In genomic region chr1:77430966-77431735, GRCh38 we compare ENCODE assay signal across 16 cellular contexts.
A peak's percentile ranks its signal among the peaks of the same experiment; 100 is the strongest.
DNase-seq lines count a peak whose midpoint lies in the region; ATAC-seq and TF ChIP-seq lines count a peak whose summit lies in the region.
"Had no signal": no experiment of that assay in that cellular context is flagged by ENCODE, and none has a peak within 500 bp of the region (broad histone marks: within the 10 kb centered on the region; RNA-seq: fewer than 3 reads in every experiment).

No MANE protein-coding gene starts in this region.

- DNase-seq in A172 (ENCODE audit: low spot score) (peak; percentile 14), EH (ENCODE audit: low read depth) (peak; percentile 49), SKM-1 treated with dmso at 0.1 percent for 144 hours (lab: John Stamatoyannopoulos, UW; ENCODE audit: unreplicated experiment) (peak; percentile 47), right cardiac atrium (no peak), HCEC 1CT (no peak), testis (no peak), dermis blood vessel endothelial cell (no peak)
- DNase-seq: activated CD4-positive, alpha-beta memory T cell treated with anti-CD3 and anti-CD28 coated beads, Interleukin-2, amount 10 ng/mL, durations not matched to agents 7 days and 5 days; activated naive CD4-positive, alpha-beta T cell treated with Interleukin-2 at 50 U/mL for 16 hours; EL; GM23248; NCI-H2171 treated with DMSO at 0.1 percent for 48 hours; stimulated activated CD4-positive, alpha-beta T cell treated with anti-CD3 and anti-CD28 coated beads, Interleukin-4, amount 100 ng/mL, for 24 hours; stimulated activated naive B cell treated with anti-CD40 and anti-IgM and Interleukin-4, amounts not matched to agents 10 μg/mL and 1 μg/mL and 100 μg/mL, for 72 hours had no signal

- H3K27me3 ChIP-seq in right cardiac atrium (ENCODE audit: control insufficient read depth, insufficient read depth): no peaks in the 10 kb centered on the region
- H3K27me3 ChIP-seq in testis: no peaks in the 10 kb centered on the region
- H3K27me3 ChIP-seq: esophagus muscularis mucosa had no signal

- 55% methylated on average over 4 of the region's 4 CpGs for WGBS in right cardiac atrium
- 70 to 71% methylated on average over 4 of the region's 4 CpGs for WGBS in testis, 2 donors

- H3K9me3 ChIP-seq in right cardiac atrium (ENCODE audit: control insufficient read depth, low read length) (no peaks in the 10 kb centered on the region), testis (no peaks in the 10 kb centered on the region)

- H3K4me3 ChIP-seq in right cardiac atrium (ENCODE audit: low read length) (no peak overlapping the region), testis (no peak overlapping the region)
- H3K4me3 ChIP-seq: esophagus muscularis mucosa, GM23248 had no signal

- no peaks in the 10 kb centered on the region for H3K36me3 ChIP-seq in testis (ENCODE audit: low read depth, missing control alignments)
- H3K36me3 ChIP-seq: esophagus muscularis mucosa had no signal

- TF ChIP-seq POLR2A in testis (IDR thresholded peaks at IDR 0.05): no peak

- ATAC-seq in right cardiac atrium (peak; percentile 43 to 80), esophagus mucosa (no peak)
- ATAC-seq: stimulated activated naive B cell treated with anti-CD40 and anti-IgM and Interleukin-4, amounts not matched to agents 10 μg/mL and 1 μg/mL and 100 μg/mL, for 72 hours had no signal

- H3K4me1 ChIP-seq in right cardiac atrium (ENCODE audit: control insufficient read depth, insufficient read depth, low read length): no peaks in the 10 kb centered on the region
- H3K4me1 ChIP-seq in testis: no peaks in the 10 kb centered on the region
- H3K4me1 ChIP-seq: esophagus muscularis mucosa had no signal

- no peak for TF ChIP-seq CTCF in testis (IDR thresholded peaks at IDR 0.05)

- H3K27ac ChIP-seq in right cardiac atrium (ENCODE audit: low read length) (no peak overlapping the region), testis (no peak overlapping the region)
- H3K27ac ChIP-seq: esophagus muscularis mucosa, GM23248 had no signal

- intact Hi-C loops in right cardiac atrium (cut with DNase I): no loop called here
- intact Hi-C loops in testis (cut with DNase I; ENCODE audit: low total_unique reads): no loop called here

Comparison
In these comparisons a context has a peak if more than half of its experiments do, and no peak if none do; other contexts are left out.
1. DNase-seq: peak in A172 (single experiment), EH (single experiment) and SKM-1 treated with dmso at 0.1 percent for 144 hours (single experiment); none in right cardiac atrium (0 of 3), HCEC 1CT (single experiment), testis (single experiment) and dermis blood vessel endothelial cell (single experiment).